8 cellular contexts compared by ENCODE assay signal in genomic region chr19:57350877-57351805, GRCh38. TPM values are rescaled to one million over a fixed set of nuclear protein-coding genes. Genes with fewer than 3 reads are reported as not detected.
A peak's percentile ranks its signal among the peaks of the same experiment; 100 is the strongest.
DNase-seq lines count a peak whose midpoint lies in the region; ATAC-seq and TF ChIP-seq lines count a peak whose summit lies in the region.

ZNF304 (plus strand) TSS chr19:57351271; CDS start chr19:57351665, 394 bp downstream.

- CTCF ChIA-PET in CD4-positive, alpha-beta T cell (lab: Charles Lee): no interaction called here

- H3K36me3 ChIP-seq in endocrine pancreas (ENCODE audit: control insufficient read depth, insufficient read depth, low read length) (peaks cover 13% of the 10 kb centered on the region), mesenchymal stem cell (ENCODE audit: control insufficient read depth in 1 of 2, insufficient read depth in 2 of 2, low read depth in 1 of 2, low read length in 2 of 2) (peaks cover 31 to 34% of the 10 kb centered on the region in 2 experiments)

- H2BK12ac ChIP-seq in mesenchymal stem cell (ENCODE audit: low read length in 2 of 2): no peak within 1 kb of the TSS

- H3K4ac ChIP-seq in mesenchymal stem cell (ENCODE audit: low read depth in 1 of 2, low read length in 2 of 2): peak within 1 kb of the TSS; percentile 56 to 62

- H3K4me1 Mint-ChIP-seq in CD4-positive, alpha-beta T cell (ENCODE audit: low read depth): peaks cover 35% of the 10 kb centered on the region

- H3K4me1 ChIP-seq in endocrine pancreas (ENCODE audit: control insufficient read depth, insufficient read depth, low read length) (no peaks in the 10 kb centered on the region), mesenchymal stem cell (ENCODE audit: control insufficient read depth, insufficient read depth, low read depth, low read length) (peaks cover 12% of the 10 kb centered on the region)

- H3K9me3 Mint-ChIP-seq in CD4-positive, alpha-beta T cell: peaks cover 19% of the 10 kb centered on the region

- POLR2A ChIA-PET in CD4-positive, alpha-beta T cell (lab: Charles Lee): interaction anchor here (0.6 to 1.7 kb wide), 14 partner anchors 9 to 832 kb away, joined by 3 to 20 read pairs (median 4); partner anchors contain the start of genes TRAPPC2B, ZNF154, ZNF211 and ZNF264

- H3K36me3 Mint-ChIP-seq in CD4-positive, alpha-beta T cell (ENCODE audit: low read depth): peaks cover 60% of the 10 kb centered on the region

- no peak within 1 kb of the TSS for H2AK5ac ChIP-seq in mesenchymal stem cell (ENCODE audit: low read length, severe bottlenecking)

- H3K23ac ChIP-seq in mesenchymal stem cell (ENCODE audit: low read length in 2 of 2): peak within 1 kb of the TSS in 1 of 2 experiments; percentile 78

- peaks cover 28% of the 10 kb centered on the region for H3K79me1 ChIP-seq in mesenchymal stem cell (replicated peaks; ENCODE audit: low read length, poor library complexity, severe bottlenecking)

- H3K4me3 Mint-ChIP-seq in CD4-positive, alpha-beta T cell: peak within 1 kb of the TSS; percentile 93

- peak; percentile 99 for ATAC-seq in CD4-positive, alpha-beta T cell (ENCODE audit: poor library complexity)
- ATAC-seq in GM19397 (IDR thresholded peaks at IDR 0.05; ENCODE audit: unreplicated experiment) (peak; percentile 98), HG03565 (IDR thresholded peaks at IDR 0.05; ENCODE audit: unreplicated experiment) (peak; percentile 96)

- no peak within 1 kb of the TSS for H2BK5ac ChIP-seq in mesenchymal stem cell (ENCODE audit: low read depth, low read length, poor library complexity, severe bottlenecking)

- intact Hi-C loops in CD4-positive, alpha-beta T cell (cut with DNase I, micrococcal nuclease): loop anchor here (2.0 to 10.0 kb wide), 5 partner anchors 69 to 756 kb away; partner anchors contain the start of genes ZNF460 (in 2 of the 2), ZNF805 (in 2 of the 2) and ZNF71 (in 1 of the 2)

- H3K27me3 Mint-ChIP-seq in CD4-positive, alpha-beta T cell: peaks cover 9% of the 10 kb centered on the region

- H2BK120ac ChIP-seq in mesenchymal stem cell (ENCODE audit: low read depth, low read length): no peak within 1 kb of the TSS

- no peaks in the 10 kb centered on the region for H3K27me3 ChIP-seq in CD4-positive, alpha-beta T cell (ENCODE audit: control insufficient read depth, insufficient read depth, low read length)
- no peaks in the 10 kb centered on the region for H3K27me3 ChIP-seq in endocrine pancreas (ENCODE audit: control insufficient read depth, insufficient read depth, low read length)
- H3K27me3 ChIP-seq in mesenchymal stem cell (ENCODE audit: control insufficient read depth in 1 of 2, insufficient read depth in 1 of 2, low read length in 2 of 2): no peaks in the 10 kb centered on the region

- DNase-seq in CD4-positive, alpha-beta T cell: peak; percentile 63 to 78 (median 74)
- DNase-seq in NCI-H82 (lab: John Stamatoyannopoulos, UW): peak; percentile 97
- peak; percentile 69 to 74 for DNase-seq in activated CD8-positive, alpha-beta memory T cell treated with anti-CD3 and anti-CD28 coated beads for 4 hours (ENCODE audit: low read depth in 2 of 2)
- peak; percentile 97 for DNase-seq in mesenchymal stem cell
- peak; percentile 60 for DNase-seq in stimulated activated CD8-positive, alpha-beta memory T cell treated with anti-CD3 and anti-CD28 coated beads, Interleukin-12 subunit alpha, Interleukin-12 subunit beta, amount 100 ng/mL, for 24 hours (ENCODE audit: extremely low read depth)

- H4K8ac ChIP-seq in mesenchymal stem cell (ENCODE audit: low read length): peak within 1 kb of the TSS; percentile 97

- H2BK15ac ChIP-seq in mesenchymal stem cell (ENCODE audit: low read depth, poor library complexity, severe bottlenecking): peak within 1 kb of the TSS; percentile 18

- peaks cover 31% of the 10 kb centered on the region for H3K9me3 ChIP-seq in CD4-positive, alpha-beta T cell (ENCODE audit: control insufficient read depth, low read length)
- H3K9me3 ChIP-seq in endocrine pancreas (ENCODE audit: control insufficient read depth, low read length): no peaks in the 10 kb centered on the region
- peaks cover 10% of the 10 kb centered on the region for H3K9me3 ChIP-seq in mesenchymal stem cell (ENCODE audit: control insufficient read depth, low read length)

- peak within 1 kb of the TSS; percentile 88 for H3K4me2 ChIP-seq in mesenchymal stem cell (ENCODE audit: low read length, poor library complexity, severe bottlenecking)

- peak within 1 kb of the TSS in 1 of 2 experiments; percentile 29 for H3K14ac ChIP-seq in mesenchymal stem cell (ENCODE audit: low read length in 2 of 2)

- no peak within 1 kb of the TSS for H3K27ac ChIP-seq in CD4-positive, alpha-beta T cell (ENCODE audit: low read depth, low read length)
- peak within 1 kb of the TSS; percentile 32 for H3K27ac ChIP-seq in mesenchymal stem cell (ENCODE audit: low read length, poor library complexity, severe bottlenecking)

- peak within 1 kb of the TSS; percentile 97 for H3K9ac ChIP-seq in endocrine pancreas (ENCODE audit: control insufficient read depth, insufficient read depth, low read length)
- peak within 1 kb of the TSS; percentile 100 for H3K9ac ChIP-seq in mesenchymal stem cell (ENCODE audit: low read length)

- H3K4me3 ChIP-seq in endocrine pancreas (ENCODE audit: control insufficient read depth, insufficient read depth, low read length) (peak within 1 kb of the TSS; percentile 61), mesenchymal stem cell (ENCODE audit: insufficient read depth in 1 of 2, low read depth in 1 of 2, low read length in 2 of 2) (peak within 1 kb of the TSS; percentile 74 to 99)

- peak within 1 kb of the TSS; percentile 94 for H4K91ac ChIP-seq in mesenchymal stem cell (ENCODE audit: low read length)

- H2AFZ ChIP-seq in mesenchymal stem cell (ENCODE audit: low read depth, low read length): peak within 1 kb of the TSS; percentile 92

- TF ChIP-seq CTCF in CD4-positive, alpha-beta T cell (IDR thresholded peaks at IDR 0.05): no peak

- peak within 1 kb of the TSS; percentile 75 to 82 for H3K18ac ChIP-seq in mesenchymal stem cell (ENCODE audit: low read depth in 1 of 2, low read length in 2 of 2)

- H3K27ac Mint-ChIP-seq in CD4-positive, alpha-beta T cell: peak within 1 kb of the TSS; percentile 90

- 2% methylated on average over 57 of the region's 57 CpGs for WGBS in mesenchymal stem cell

RNA-seq across cellular contexts. Expression of gene ZNF304, which starts in this region (rescaled TPM):
- total RNA-seq in CD4-positive, alpha-beta T cell: 1 to 10 TPM; 4.9 to 5.4 TPM
- 3.3 TPM for polyA plus RNA-seq in mesenchymal stem cell (2013, experiment 1 of 2)
- polyA plus RNA-seq in mesenchymal stem cell (2013, experiment 2 of 2): 3.3 TPM
